In the genomic region with DNA sequence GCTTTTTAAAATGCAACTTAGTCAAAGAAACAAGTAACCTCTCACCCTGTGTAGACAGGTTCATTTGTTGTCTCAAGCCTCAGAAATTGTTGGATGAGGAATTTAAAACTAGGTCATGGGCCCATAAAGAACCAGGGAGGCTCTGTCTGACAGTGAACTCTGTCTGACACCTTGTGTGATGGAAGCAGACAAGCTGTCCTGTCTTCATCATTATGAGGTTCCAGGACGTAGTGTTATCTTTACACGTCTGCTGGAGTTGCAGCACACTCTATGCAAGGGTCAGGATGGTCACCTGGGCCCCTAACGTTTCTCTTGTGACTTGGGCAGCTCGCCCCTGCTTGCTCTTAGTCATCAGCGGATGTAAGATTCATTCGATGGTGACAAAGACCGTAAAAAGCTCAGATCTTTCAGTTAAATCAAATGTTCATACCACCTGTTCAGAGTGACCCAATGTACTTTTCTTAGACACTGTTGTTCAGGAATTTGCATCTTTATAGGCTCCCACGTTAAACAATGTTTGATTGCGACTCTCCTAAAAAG, we compare ENCODE assay signal across 18 cellular contexts.
"Had no signal": no experiment of that assay in that cellular context is flagged by ENCODE, and none has a peak within 500 bp of the region (broad histone marks: within the 10 kb centered on the region; RNA-seq: fewer than 3 reads in every experiment).

No MANE protein-coding gene starts in this region.

- H3K27me3 ChIP-seq: esophagus squamous epithelium, gastroesophageal sphincter, pancreas, thyroid gland had no signal

- ATAC-seq: gastroesophageal sphincter, left cardiac atrium, left ventricle myocardium superior, pancreas, right lobe of liver had no signal

- H3K36me3 ChIP-seq: esophagus squamous epithelium, gastroesophageal sphincter, pancreas, right lobe of liver, thyroid gland had no signal

- H3K27ac ChIP-seq: esophagus squamous epithelium, gastroesophageal sphincter, pancreas, right lobe of liver, skin epidermis, thyroid gland had no signal

- H3K4me3 ChIP-seq: esophagus squamous epithelium, gastroesophageal sphincter, lung, pancreas, right lobe of liver, skin epidermis, thyroid gland had no signal

- H3K4me1 ChIP-seq: esophagus squamous epithelium, gastroesophageal sphincter, pancreas, right lobe of liver, thyroid gland had no signal

- DNase-seq: esophagus squamous epithelium; foreskin fibroblast; glutamatergic neuron; kidney; left cardiac atrium; left ventricle myocardium superior; mesenchymal stem cell; naive B cell; occipital lobe; pancreas; right lobe of liver; stimulated activated CD4-positive, alpha-beta T cell treated with anti-CD3 and anti-CD28 coated beads, Interleukin-12 subunit alpha, Interleukin-12 subunit beta, amount 100 ng/mL, for 4 hours; stimulated activated CD4-positive, alpha-beta T cell treated with anti-CD3 and anti-CD28 coated beads, Interleukin-2, amount 100 ng/mL, for 48 hours; stimulated activated naive CD4-positive, alpha-beta T cell treated with Interleukin-2 at 50 U/mL for 16 hours; thyroid gland had no signal

- H3K9me3 ChIP-seq: esophagus squamous epithelium, gastroesophageal sphincter, pancreas, right lobe of liver, thyroid gland had no signal
